ENCODE assay signal across 30 cellular contexts in the genomic region with DNA sequence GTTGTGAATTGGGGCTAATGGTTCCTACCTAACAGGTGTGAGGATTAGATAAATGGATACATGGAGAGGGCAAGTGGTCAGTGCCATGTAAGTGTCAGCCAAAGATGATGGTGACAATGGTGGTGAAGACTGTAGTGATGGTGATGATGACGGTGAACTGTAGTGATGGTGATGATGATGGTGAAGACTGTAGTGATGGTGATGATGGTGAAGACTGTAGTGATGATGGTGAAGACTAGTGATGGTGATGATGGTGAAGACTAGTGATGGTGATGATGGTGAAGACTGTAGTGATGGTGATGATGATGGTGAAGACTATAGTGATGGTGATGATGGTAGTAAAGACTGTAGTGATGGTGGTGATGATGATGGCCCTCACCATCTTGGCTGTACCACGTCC. TPM values are rescaled to one million over a fixed set of nuclear protein-coding genes. Genes with fewer than 3 reads are reported as not detected.
"Had no signal": no experiment of that assay in that cellular context is flagged by ENCODE, and none has a peak within 500 bp of the region (broad histone marks: within the 10 kb centered on the region; RNA-seq: fewer than 3 reads in every experiment).

No MANE protein-coding gene starts in this region.

- H3K4me1 Mint-ChIP-seq: endodermal cell had no signal

- H3K27ac Mint-ChIP-seq: endodermal cell; stimulated activated naive B cell treated with anti-CD40 and anti-IgM and Interleukin-4, amounts not matched to agents 10 μg/mL and 1 μg/mL and 100 μg/mL, for 72 hours; stimulated activated naive CD8-positive, alpha-beta T cell treated with anti-CD3 and anti-CD28 coated beads, Interleukin-15, amount 100 ng/mL, for 72 hours had no signal

- ATAC-seq: mucosa of descending colon, psoas muscle, sciatic nerve, upper lobe of right lung had no signal

- H3K27me3 ChIP-seq: testis had no signal

- H3K4me3 ChIP-seq: colonic mucosa, heart left ventricle, mucosa of descending colon, psoas muscle, spleen, testis, tibial nerve, upper lobe of right lung had no signal

- H3K4me3 Mint-ChIP-seq: endodermal cell; stimulated activated naive B cell treated with anti-CD40 and anti-IgM and Interleukin-4, amounts not matched to agents 10 μg/mL and 1 μg/mL and 100 μg/mL, for 72 hours; stimulated activated naive CD8-positive, alpha-beta T cell treated with anti-CD3 and anti-CD28 coated beads, Interleukin-15, amount 100 ng/mL, for 72 hours had no signal

- H3K36me3 ChIP-seq: colonic mucosa, heart left ventricle, neutrophil, spleen, tibial nerve, upper lobe of right lung had no signal

- H3K9me3 Mint-ChIP-seq: endodermal cell; naive thymus-derived CD8-positive, alpha-beta T cell; stimulated activated naive B cell treated with anti-CD40 and anti-IgM and Interleukin-4, amounts not matched to agents 10 μg/mL and 1 μg/mL and 100 μg/mL, for 72 hours; stimulated activated naive CD8-positive, alpha-beta T cell treated with anti-CD3 and anti-CD28 coated beads, Interleukin-15, amount 100 ng/mL, for 72 hours had no signal

- H3K9me3 ChIP-seq: colonic mucosa, heart left ventricle, mucosa of descending colon, neutrophil, psoas muscle, spleen, testis, tibial nerve, upper lobe of right lung had no signal

- H3K36me3 Mint-ChIP-seq: naive thymus-derived CD8-positive, alpha-beta T cell; stimulated activated naive B cell treated with anti-CD40 and anti-IgM and Interleukin-4, amounts not matched to agents 10 μg/mL and 1 μg/mL and 100 μg/mL, for 72 hours had no signal

- DNase-seq: colonic mucosa; dermis blood vessel endothelial cell; endodermal cell; heart left ventricle; hippocampal formation; kidney glomerular epithelial cell; mammary epithelial cell; mucosa of descending colon; psoas muscle; retina; spleen; stimulated activated CD4-positive, alpha-beta T cell treated with anti-CD3 and anti-CD28 coated beads, Interleukin-15, amount 100 ng/mL, for 24 hours; stimulated activated CD4-positive, alpha-beta T cell treated with anti-CD3 and anti-CD28 coated beads, Interleukin-4, amount 100 ng/mL, for 4 hours; stimulated activated naive B cell treated with anti-CD40 and anti-IgM and Interleukin-4, amounts not matched to agents 10 μg/mL and 1 μg/mL and 100 μg/mL, for 72 hours; stimulated activated naive CD8-positive, alpha-beta T cell treated with anti-CD3 and anti-CD28 coated beads, Interleukin-15, amount 100 ng/mL, for 72 hours; testis; upper lobe of right lung had no signal

- FAIRE-seq: frontal cortex had no signal

- H3K4me1 ChIP-seq: colonic mucosa, psoas muscle, testis, upper lobe of right lung had no signal

- H3K27ac ChIP-seq: colonic mucosa, heart left ventricle, neutrophil, psoas muscle, spleen, testis, tibial nerve, upper lobe of right lung had no signal

RNA-seq across cellular contexts. Expression of gene GNG13, which starts 18.1 kb away (rescaled TPM):
- total RNA-seq: dermis blood vessel endothelial cell; endodermal cell; frontal cortex; glomerular endothelial cell; heart left ventricle; lower leg skin; mammary epithelial cell; mesenteric fat pad; naive thymus-derived CD8-positive, alpha-beta T cell; osteoblast; psoas muscle; sciatic nerve; skeletal muscle tissue; spleen; subcutaneous adipose tissue; testis; tibial nerve; upper lobe of right lung had no signal
- polyA plus RNA-seq: esophagus; heart left ventricle; mammary epithelial cell; naive thymus-derived CD8-positive, alpha-beta T cell; neural cell; psoas muscle; spleen had no signal

RNA-seq across cellular contexts. Expression of gene MSLN, which starts 58.1 kb away (rescaled TPM):
- total RNA-seq: dermis blood vessel endothelial cell; frontal cortex; mesenteric fat pad; naive thymus-derived CD8-positive, alpha-beta T cell had no signal
- polyA plus RNA-seq: heart left ventricle; naive thymus-derived CD8-positive, alpha-beta T cell had no signal
